Comparison of ENCODE assay signal across 23 cellular contexts in genomic region chr4:165784672-165785071, GRCh38.
DNase-seq lines count a peak whose midpoint lies in the region; ATAC-seq, FAIRE-seq and TF ChIP-seq lines count a peak whose summit lies in the region.
"Had no signal": no experiment of that assay in that cellular context is flagged by ENCODE, and none has a peak within 500 bp of the region (broad histone marks: within the 10 kb centered on the region; RNA-seq: fewer than 3 reads in every experiment).

No MANE protein-coding gene starts in this region.

- H3K27me3 ChIP-seq in SJCRH30 = no peaks in the 10 kb centered on the region
- H3K27me3 ChIP-seq in left lung = no peaks in the 10 kb centered on the region
- H3K27me3 ChIP-seq: stomach had no signal

- H3K27ac ChIP-seq in SJCRH30 (no peak overlapping the region), left lung (no peak overlapping the region)
- H3K27ac ChIP-seq: stomach had no signal

- ATAC-seq in left lung (peak; percentile 35), GM21528 (IDR thresholded peaks at IDR 0.05; ENCODE audit: low FRiP score, unreplicated experiment) (no peak)
- ATAC-seq: activated T-helper 17 cell treated with anti-CD3 and anti-CD28 coated beads, Interleukin-2, amount 50 U/mL, for 72 hours had no signal

- H3K36me3 ChIP-seq in SJCRH30 = no peaks in the 10 kb centered on the region
- no peaks in the 10 kb centered on the region for H3K36me3 ChIP-seq in left lung
- H3K36me3 ChIP-seq: stomach had no signal

- no peak for TF ChIP-seq CTCF in left lung (IDR thresholded peaks at IDR 0.05)

- DNase-seq in LHCN-M2 (ENCODE audit: low read depth) (peak; percentile 12), NCI-H1694 (lab: John Stamatoyannopoulos, UW) (peak; percentile 45), SJCRH30 (peak; percentile 35 to 72), left lung (no peak), GM12891 (ENCODE audit: insufficient read length, low spot score) (no peak)
- no peak for DNase-seq in activated naive CD4-positive, alpha-beta T cell treated with Interleukin-2 at 50 U/mL for 16 hours
- DNase-seq: activated CD4-positive, alpha-beta T cell treated with anti-CD3 and anti-CD28 coated beads, Interleukin-2, amount 10 ng/mL, durations not matched to agents 7 days and 5 days; activated naive CD8-positive, alpha-beta T cell treated with anti-CD3 and anti-CD28 coated beads for 36 hours; CD8-positive, alpha-beta memory T cell; DMS79 treated with DMSO at 0.1 percent for 48 hours; effector CD8-positive, alpha-beta T cell; midbrain; NCI-H187; NCI-H526; nephron progenitor cell; posterior cingulate gyrus; SIG-M5; stimulated activated CD4-positive, alpha-beta T cell treated with anti-CD3 and anti-CD28 coated beads, Interleukin-4, amount 100 ng/mL, for 24 hours; stomach; T-helper 1 cell; trophoblast cell had no signal

- no peak for TF ChIP-seq POLR2A in GM12891 (IDR thresholded peaks at IDR 0.05; ENCODE audit: low read depth, low read length)

- H3K4me1 ChIP-seq in SJCRH30 (peaks cover 4% of the 10 kb centered on the region), left lung (no peaks in the 10 kb centered on the region)

- H3K9me3 ChIP-seq in SJCRH30 (replicated peaks) = no peaks in the 10 kb centered on the region
- no peaks in the 10 kb centered on the region for H3K9me3 ChIP-seq in left lung
- H3K9me3 ChIP-seq: stomach had no signal

- no peak for FAIRE-seq in GM12891 (lab: Jason Lieb, UNC)

- H3K4me3 ChIP-seq in SJCRH30 = no peak overlapping the region
- H3K4me3 ChIP-seq in left lung = no peak overlapping the region
- H3K4me3 ChIP-seq: stomach had no signal

- intact Hi-C loops in left lung (cut with DNase I) = no loop called here

TF ChIP-seq in GM12891, 5 proteins besides CTCF, POLR2A, EP300 and RAD21:
- TF ChIP-seq TAF1 (IDR thresholded peaks at IDR 0.05; ENCODE audit: low read depth, low read length) (no peak), PAX5 (IDR thresholded peaks at IDR 0.05; ENCODE audit: insufficient read depth, low read length, severe bottlenecking) (no peak), POLR2AphosphoS5 (IDR thresholded peaks at IDR 0.05; ENCODE audit: low read depth, low read length) (no peak), POU2F2 (IDR thresholded peaks at IDR 0.05; ENCODE audit: low read depth, low read length) (no peak), SPI1 (IDR thresholded peaks at IDR 0.05; ENCODE audit: low read depth, low read length) (no peak)

Comparison
In these comparisons a context has a peak if more than half of its experiments do, and no peak if none do; other contexts are left out.
1. DNase-seq: peak in LHCN-M2 (single experiment), NCI-H1694 (single experiment) and SJCRH30 (2 of 2); none in left lung (0 of 2), activated naive CD4-positive, alpha-beta T cell treated with Interleukin-2 at 50 U/mL for 16 hours (single experiment) and GM12891 (single experiment).